ENCODE assay signal across 13 cellular contexts in genomic region chr1:112672842-112673241, GRCh38. TPM values are rescaled to one million over a fixed set of nuclear protein-coding genes. Genes with fewer than 3 reads are reported as not detected.
DNase-seq lines count a peak whose midpoint lies in the region; ATAC-seq, FAIRE-seq and TF ChIP-seq lines count a peak whose summit lies in the region.
"Had no signal": no experiment of that assay in that cellular context is flagged by ENCODE, and none has a peak within 500 bp of the region (broad histone marks: within the 10 kb centered on the region; RNA-seq: fewer than 3 reads in every experiment).

No MANE protein-coding gene starts in this region.

- H3K27me3 Mint-ChIP-seq in HFFc6 (ENCODE audit: insufficient read depth) (peaks cover 9% of the 10 kb centered on the region; the same call in 1 of the 2 replicates), activated B cell treated with CpG ODN at 0.5 μM for 24 hours (no peaks in the 10 kb centered on the region)
- H3K27me3 Mint-ChIP-seq: stimulated activated naive B cell treated with anti-CD40 and anti-IgM and Interleukin-4, amounts not matched to agents 10 μg/mL and 1 μg/mL and 100 μg/mL, for 72 hours had no signal

- H3K27ac Mint-ChIP-seq in HFFc6, result peak overlapping the region; percentile 98
- peak overlapping the region; percentile 51 for H3K27ac Mint-ChIP-seq in activated B cell treated with CpG ODN at 0.5 μM for 24 hours

- no peak overlapping the region for H3K4me2 ChIP-seq in A549

- peaks cover 11% of the 10 kb centered on the region; the same call in 2 of the 3 replicates for H3K4me1 ChIP-seq in A549
- H3K4me1 ChIP-seq in mesodermal cell (ENCODE audit: control insufficient read depth, insufficient read depth, low read length, poor library complexity, severe bottlenecking), result peaks cover 5% of the 10 kb centered on the region
- peaks cover 9 to 16% of the 10 kb centered on the region in 2 donors for H3K4me1 ChIP-seq in kidney (ENCODE audit: control insufficient read depth in 1 of 2, insufficient read depth in 1 of 2, low read depth in 1 of 2, low read length in 2 of 2)

- H3K36me3 ChIP-seq in mesodermal cell (ENCODE audit: control insufficient read depth, insufficient read depth, low read length) (peaks cover 45% of the 10 kb centered on the region), kidney (ENCODE audit: control insufficient read depth in 1 of 2, insufficient read depth in 2 of 2, low read length in 2 of 2) (peaks cover 14 to 15% of the 10 kb centered on the region in 2 donors)

- no peak for ATAC-seq in A549
- ATAC-seq in activated B cell treated with CpG ODN at 0.5 μM for 24 hours (ENCODE audit: low read depth), result no peak
- no peak for ATAC-seq in GM18867 (IDR thresholded peaks at IDR 0.05; ENCODE audit: unreplicated experiment)
- ATAC-seq: stimulated activated naive B cell treated with anti-CD40 and anti-IgM and Interleukin-4, amounts not matched to agents 10 μg/mL and 1 μg/mL and 100 μg/mL, for 72 hours had no signal

- POLR2A ChIA-PET in A549 (lab: Yijun Ruan, JAX), result interaction anchor here (1.1 kb wide), 1 partner anchor 32 kb away, joined by 4 read pairs; no protein-coding TSS in a partner anchor
- POLR2A ChIA-PET in activated B cell treated with CpG ODN at 0.5 μM for 24 hours (lab: Charles Lee), result interaction anchor here (3.6 to 4.7 kb wide), 2 partner anchors 43 to 54 kb away, joined by 13 to 39 read pairs; partner anchors contain the start of genes CAPZA1, PPM1J and ST7L

- no peak for DNase-seq in A549 (ENCODE audit: low read depth in 1 of 2, low spot score in 1 of 2)
- no peak for DNase-seq in HFFc6
- DNase-seq in activated B cell treated with CpG ODN at 0.5 μM for 24 hours, result no peak
- no peak for DNase-seq in NCI-H1436 (lab: John Stamatoyannopoulos, UW)
- DNase-seq in NCI-H2196 (lab: John Stamatoyannopoulos, UW; ENCODE audit: unreplicated experiment), result no peak
- no peak for DNase-seq in kidney
- DNase-seq: activated T-cell treated with anti-CD3 and anti-CD28 coated beads for 4 hours; dorsolateral prefrontal cortex; stimulated activated CD4-positive, alpha-beta T cell treated with anti-CD3 and anti-CD28 coated beads, Interleukin-4, amount 100 ng/mL, for 4 hours; stimulated activated naive B cell treated with anti-CD40 and anti-IgM and Interleukin-4, amounts not matched to agents 10 μg/mL and 1 μg/mL and 100 μg/mL, for 72 hours had no signal

- CTCF ChIA-PET in A549 (lab: Yijun Ruan, JAX) (interaction anchor here (0.7 to 2.2 kb wide), 8 partner anchors 8 to 282 kb away, joined by 3 to 11 read pairs (median 4); no protein-coding TSS in a partner anchor), activated B cell treated with CpG ODN at 0.5 μM for 24 hours (lab: Charles Lee) (interaction anchor here (0.7 to 3.8 kb wide), 9 partner anchors 9 to 282 kb away, joined by 3 to 29 read pairs (median 5); partner anchors contain the start of genes PPM1J and RHOC)

- FAIRE-seq in A549 (lab: Jason Lieb, UNC), result no peak
- FAIRE-seq in kidney (lab: Jason Lieb, UNC), result no peak

- H3K4me3 ChIP-seq in A549 (no peak overlapping the region), mesodermal cell (ENCODE audit: extremely low read depth, insufficient read depth, low read length, poor library complexity, severe bottlenecking) (no peak overlapping the region), kidney (ENCODE audit: low read length in 2 of 2) (no peak overlapping the region)
- H3K4me3 ChIP-seq: BLaER1 had no signal

- peaks cover 46% of the 10 kb centered on the region for H3K4me1 Mint-ChIP-seq in HFFc6 (ENCODE audit: low read depth)
- peaks cover 46% of the 10 kb centered on the region for H3K4me1 Mint-ChIP-seq in activated B cell treated with CpG ODN at 0.5 μM for 24 hours

- no peak for TF ChIP-seq POLR2A in A549 (IDR thresholded peaks at IDR 0.05; ENCODE audit: low read length)

- H3K27ac ChIP-seq in A549 (no peak overlapping the region), mesodermal cell (ENCODE audit: low read depth, low read length, severe bottlenecking) (peak overlapping the region; percentile 1), kidney (ENCODE audit: low read depth in 2 of 2, low read length in 2 of 2) (no peak overlapping the region)
- H3K27ac ChIP-seq: BLaER1 had no signal

- WGBS in A549 (ENCODE audit: missing lambda C conversion rate), result 90% methylated on average over 1 of the region's 1 CpG
- 100% methylated on average over 1 of the region's 1 CpG; no CpG with 5 or more reads in 1 of the 2 experiments for WGBS in mesodermal cell (ENCODE audit: insufficient coverage in 2 of 2), 2 experiments

- no peak for TF ChIP-seq RAD21 in A549 (conservative IDR thresholded peaks at IDR 0.05 in 1 of 2, IDR thresholded peaks at IDR 0.05 in 1 of 2)

- intact Hi-C loops in activated B cell treated with CpG ODN at 0.5 μM for 24 hours (cut with micrococcal nuclease) (loop anchor here (5.0 to 10.0 kb wide), 2 partner anchors 36 to 168 kb away; partner anchors contain the start of gene WNT2B), kidney (cut with DNase I) (no loop called here)

- TF ChIP-seq EP300 in A549 (IDR thresholded peaks at IDR 0.05), result no peak

- H3K9me3 Mint-ChIP-seq in HFFc6 (no peaks in the 10 kb centered on the region), activated B cell treated with CpG ODN at 0.5 μM for 24 hours (no peaks in the 10 kb centered on the region)
- H3K9me3 Mint-ChIP-seq: stimulated activated naive B cell treated with anti-CD40 and anti-IgM and Interleukin-4, amounts not matched to agents 10 μg/mL and 1 μg/mL and 100 μg/mL, for 72 hours had no signal

- H3K36me3 Mint-ChIP-seq in HFFc6 (ENCODE audit: low read depth), result peaks cover 32% of the 10 kb centered on the region; the same call in 1 of the 2 replicates
- H3K36me3 Mint-ChIP-seq in activated B cell treated with CpG ODN at 0.5 μM for 24 hours (ENCODE audit: low read depth), result peaks cover 47% of the 10 kb centered on the region

- H3K9me3 ChIP-seq in A549, result no peaks in the 10 kb centered on the region
- H3K9me3 ChIP-seq in mesodermal cell (ENCODE audit: control insufficient read depth, low read length), result no peaks in the 10 kb centered on the region
- H3K9me3 ChIP-seq in kidney (ENCODE audit: control insufficient read depth in 1 of 2, low read length in 2 of 2), result no peaks in the 10 kb centered on the region
- H3K9me3 ChIP-seq: BLaER1 had no signal

- TF ChIP-seq CTCF in A549 (IDR thresholded peaks at IDR 0.05) (no peak), HFFc6 (IDR thresholded peaks at IDR 0.05) (no peak), activated B cell treated with CpG ODN at 0.5 μM for 24 hours (IDR thresholded peaks at IDR 0.05) (no peak), kidney (IDR thresholded peaks at IDR 0.05; ENCODE audit: borderline replicate concordance, extremely low read depth, insufficient read depth) (no peak)

- H3K4me3 Mint-ChIP-seq in HFFc6, result 0 out of 2 replicates have a peak overlapping the region, but pooled peaks have one; percentile 9
- no peak overlapping the region for H3K4me3 Mint-ChIP-seq in activated B cell treated with CpG ODN at 0.5 μM for 24 hours

- no peak overlapping the region for H3K9ac ChIP-seq in kidney (ENCODE audit: low read length in 2 of 2)
- H3K9ac ChIP-seq: BLaER1 had no signal

RNA-seq across cellular contexts. Expression of gene MOV10, which starts 1.6 kb away (rescaled TPM):
- polyA plus RNA-seq in A549 (2011; rRNA removed), result 27.3 and 28.3 TPM in 2 replicates
- 40.0 and 41.3 TPM in 2 replicates for polyA plus RNA-seq in A549 (2012; cell fraction: cytosol; rRNA removed)
- 198 and 206 TPM in 2 replicates for polyA plus RNA-seq in A549 (2012; cell fraction: nucleus; rRNA removed)
- 34.5 to 37.4 TPM (median 37.3 TPM) in 3 replicates for polyA plus RNA-seq in A549 (2017; fragmentation: RNase III; extraction: RNeasy Plus Mini Kit Qiagen cat#74134 plus additional on column Dnase treatment)
- 52.7 and 57.7 TPM in 2 replicates for polyA minus RNA-seq in A549 (2011; rRNA and poly(A)+ RNA removed)
- 10 to 100 TPM; 61.6 to 86.0 (median 83.5) TPM for total RNA-seq in HFFc6 (2021; fragmentation: NEBNext Ultra II Directional; extraction: Animal tissue kit (Norgen Biotek cat#: 25700))
- 33.3 and 36.4 TPM in 2 replicates for total RNA-seq in activated B cell treated with CpG ODN at 0.5 μM for 24 hours
- polyA plus RNA-seq in mesodermal cell (2013, experiment 1 of 2), result 48.3 TPM
- polyA plus RNA-seq in mesodermal cell (2013, experiment 2 of 2), result 41.3 TPM
- 62.5 TPM for total RNA-seq in kidney
- 60.6 TPM for polyA plus RNA-seq in kidney (ENCODE audit: insufficient read depth, low read depth, low replicate concordance)

RNA-seq across cellular contexts. Expression of gene RHOC, which starts 34.1 kb away (rescaled TPM):
- polyA plus RNA-seq in A549 (2011; rRNA removed), result 255 and 321 TPM in 2 replicates
- 480 and 593 TPM in 2 replicates for polyA plus RNA-seq in A549 (2012; cell fraction: cytosol; rRNA removed)
- polyA plus RNA-seq in A549 (2012; cell fraction: nucleus; rRNA removed), result 262 and 310 TPM in 2 replicates
- 278 to 298 TPM (median 296 TPM) in 3 replicates for polyA plus RNA-seq in A549 (2017; fragmentation: RNase III; extraction: RNeasy Plus Mini Kit Qiagen cat#74134 plus additional on column Dnase treatment)
- polyA minus RNA-seq in A549 (2011; rRNA and poly(A)+ RNA removed), result 246 and 323 TPM in 2 replicates
- 100 to 1,000 TPM; 579 to 610 (median 596) TPM for total RNA-seq in HFFc6 (2021; fragmentation: NEBNext Ultra II Directional; extraction: Animal tissue kit (Norgen Biotek cat#: 25700))
- total RNA-seq in activated B cell treated with CpG ODN at 0.5 μM for 24 hours, result 11.5 and 13.5 TPM in 2 replicates
- 367 TPM for polyA plus RNA-seq in mesodermal cell (2013, experiment 1 of 2)
- polyA plus RNA-seq in mesodermal cell (2013, experiment 2 of 2), result 306 TPM
- 270 TPM for total RNA-seq in kidney
- polyA plus RNA-seq in kidney (ENCODE audit: insufficient read depth, low read depth, low replicate concordance), result 501 TPM

RNA-seq across cellular contexts. Expression of gene PPM1J, which starts 42.3 kb away (rescaled TPM):
- polyA plus RNA-seq in A549 (2011; rRNA removed) (0.62 and 0.66 TPM in 2 replicates), A549 (2017; fragmentation: RNase III; extraction: RNeasy Plus Mini Kit Qiagen cat#74134 plus additional on column Dnase treatment) (0.32 to 0.51 TPM (median 0.33 TPM) in 3 replicates), kidney (ENCODE audit: insufficient read depth, low read depth, low replicate concordance) (3.4 TPM)
- 0.79 and 1.0 TPM in 2 replicates for polyA plus RNA-seq in A549 (2012; cell fraction: cytosol; rRNA removed)
- 1.5 TPM in 2 replicates for polyA plus RNA-seq in A549 (2012; cell fraction: nucleus; rRNA removed)
- polyA minus RNA-seq in A549 (2011; rRNA and poly(A)+ RNA removed), result 0.21 and 0.58 TPM in 2 replicates
- total RNA-seq in HFFc6 (2021; fragmentation: NEBNext Ultra II Directional; extraction: Animal tissue kit (Norgen Biotek cat#: 25700)), result 1 to 10 TPM; 1.1 to 1.7 (median 1.4) TPM
- total RNA-seq in activated B cell treated with CpG ODN at 0.5 μM for 24 hours (0.46 and 0.75 TPM in 2 replicates), kidney (2.0 TPM)
- 4.6 TPM for polyA plus RNA-seq in mesodermal cell (2013, experiment 1 of 2)
- polyA plus RNA-seq in mesodermal cell (2013, experiment 2 of 2), result 4.2 TPM

RNA-seq across cellular contexts. Expression of gene CAPZA1, which starts 53.2 kb away (rescaled TPM):
- polyA plus RNA-seq in A549 (2011; rRNA removed) (99.7 and 136 TPM in 2 replicates), A549 (2017; fragmentation: RNase III; extraction: RNeasy Plus Mini Kit Qiagen cat#74134 plus additional on column Dnase treatment) (103 to 109 TPM (median 104 TPM) in 3 replicates), kidney (ENCODE audit: insufficient read depth, low read depth, low replicate concordance) (40.3 TPM)
- polyA plus RNA-seq in A549 (2012; cell fraction: cytosol; rRNA removed), result 29.1 and 30.9 TPM in 2 replicates
- 12.3 and 19.4 TPM in 2 replicates for polyA plus RNA-seq in A549 (2012; cell fraction: nucleus; rRNA removed)
- polyA minus RNA-seq in A549 (2011; rRNA and poly(A)+ RNA removed), result 57.6 and 78.2 TPM in 2 replicates
- 100 to 1,000 TPM; 230 to 293 (median 265) TPM for total RNA-seq in HFFc6 (2021; fragmentation: NEBNext Ultra II Directional; extraction: Animal tissue kit (Norgen Biotek cat#: 25700))
- total RNA-seq in activated B cell treated with CpG ODN at 0.5 μM for 24 hours (221 and 227 TPM in 2 replicates), kidney (98.7 TPM)
- polyA plus RNA-seq in mesodermal cell (2013, experiment 1 of 2), result 145 TPM
- polyA plus RNA-seq in mesodermal cell (2013, experiment 2 of 2), result 155 TPM

RNA-seq across cellular contexts. Expression of gene ST7L, which starts 53.9 kb away (rescaled TPM):
- polyA plus RNA-seq in A549 (2011; rRNA removed) (10.5 and 12.0 TPM in 2 replicates), A549 (2017; fragmentation: RNase III; extraction: RNeasy Plus Mini Kit Qiagen cat#74134 plus additional on column Dnase treatment) (10.2 to 10.8 TPM (median 10.3 TPM) in 3 replicates), kidney (ENCODE audit: insufficient read depth, low read depth, low replicate concordance) (12.9 TPM)
- 6.5 and 7.0 TPM in 2 replicates for polyA plus RNA-seq in A549 (2012; cell fraction: cytosol; rRNA removed)
- polyA plus RNA-seq in A549 (2012; cell fraction: nucleus; rRNA removed), result 5.9 and 8.8 TPM in 2 replicates
- 8.4 and 10.0 TPM in 2 replicates for polyA minus RNA-seq in A549 (2011; rRNA and poly(A)+ RNA removed)
- 10 to 100 TPM; 20.2 to 24.5 (median 23.7) TPM for total RNA-seq in HFFc6 (2021; fragmentation: NEBNext Ultra II Directional; extraction: Animal tissue kit (Norgen Biotek cat#: 25700))
- total RNA-seq in activated B cell treated with CpG ODN at 0.5 μM for 24 hours (12.4 and 13.8 TPM in 2 replicates), kidney (20.6 TPM)
- 15.4 TPM for polyA plus RNA-seq in mesodermal cell (2013, experiment 1 of 2)
- polyA plus RNA-seq in mesodermal cell (2013, experiment 2 of 2), result 13.3 TPM

Comparison
In these comparisons a context has a peak if more than half of its experiments do, and no peak if none do; other contexts are left out.
1. RNA of gene RHOC, which starts 34.1 kb away (total RNA-seq): 579 to 610 TPM in HFFc6 and 270 TPM in kidney (single experiment); 11.5 to 13.5 TPM in activated B cell treated with CpG ODN at 0.5 μM for 24 hours; every median in the first group is over 10 times any median in the second.